8 cellular contexts compared by ENCODE assay signal in the genomic region with DNA sequence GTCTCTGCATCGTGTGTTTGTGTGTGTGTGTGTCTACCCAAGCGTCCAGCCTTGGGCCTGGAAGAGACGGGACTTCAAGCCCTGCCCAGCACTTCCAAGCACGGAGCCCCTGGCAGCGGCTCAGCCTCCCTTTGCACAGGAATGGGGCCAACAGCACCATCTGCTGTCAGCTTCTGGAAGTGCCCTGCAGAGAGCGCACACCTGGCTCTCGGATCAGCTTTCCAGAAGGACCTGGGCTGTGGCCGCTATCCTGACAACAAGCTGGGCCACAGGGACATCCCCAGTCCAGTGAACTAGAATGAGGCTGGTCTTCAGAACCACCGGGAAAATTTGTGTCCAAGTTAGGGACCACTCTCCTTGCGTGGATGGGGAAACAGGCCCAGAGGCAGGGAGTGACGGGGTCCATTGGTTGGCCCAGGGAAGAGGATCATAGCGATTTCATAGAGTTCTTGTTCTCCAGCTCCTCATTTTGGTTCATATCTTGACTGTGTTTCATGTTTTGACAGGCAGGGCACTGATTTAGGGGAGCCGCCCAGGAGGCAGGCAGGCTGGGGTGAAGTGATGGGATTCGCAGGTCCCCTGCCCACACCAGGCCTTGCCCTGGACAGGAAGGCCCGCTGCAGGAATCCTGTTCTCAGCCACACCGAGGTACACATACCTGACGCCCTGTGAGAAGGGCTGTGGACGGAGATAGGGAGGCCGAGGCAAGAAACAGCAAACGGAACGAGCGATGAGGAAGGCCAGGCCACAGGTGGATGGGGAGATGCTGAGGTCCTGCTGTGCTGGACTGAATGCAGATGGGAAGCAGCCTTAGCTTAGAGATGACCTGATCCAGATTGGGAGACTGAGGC. TPM values are rescaled to one million over a fixed set of nuclear protein-coding genes. Genes with fewer than 3 reads are reported as not detected.
DNase-seq lines count a peak whose midpoint lies in the region; ATAC-seq, FAIRE-seq and TF ChIP-seq lines count a peak whose summit lies in the region.

No MANE protein-coding gene starts in this region.

- H3K9me3 ChIP-seq in astrocyte (ENCODE audit: insufficient read depth, low read depth, low read length) (no peaks in the 10 kb centered on the region), hepatocyte (ENCODE audit: low read depth) (no peaks in the 10 kb centered on the region)

- H3K4me3 ChIP-seq in astrocyte (ENCODE audit: insufficient read depth, low read depth, low read length): no peak overlapping the region
- H3K4me3 ChIP-seq in hepatocyte: no peak overlapping the region
- H3K4me3 ChIP-seq in skeletal muscle cell (ENCODE audit: low read depth, low read length): no peak overlapping the region

- H4K20me1 ChIP-seq in astrocyte (ENCODE audit: insufficient read depth, low read length): no peaks in the 10 kb centered on the region
- no peaks in the 10 kb centered on the region for H4K20me1 ChIP-seq in hepatocyte (ENCODE audit: insufficient read depth, poor library complexity, severe bottlenecking)

- H3K27ac ChIP-seq in astrocyte (ENCODE audit: low read depth, low read length): no peak overlapping the region
- no peak overlapping the region for H3K27ac ChIP-seq in hepatocyte

- H3K27me3 ChIP-seq in astrocyte (ENCODE audit: insufficient read depth, low read length) (peaks cover 20% of the 10 kb centered on the region), hepatocyte (peaks cover 20% of the 10 kb centered on the region)

- FAIRE-seq in astrocyte (lab: Jason Lieb, UNC): no peak

- H3K4me1 Mint-ChIP-seq in astrocyte (ENCODE audit: low read depth, unreplicated experiment): peaks cover 4% of the 10 kb centered on the region

- H3K36me3 ChIP-seq in astrocyte (ENCODE audit: insufficient read depth, low read length) (no peaks in the 10 kb centered on the region), hepatocyte (replicated peaks; ENCODE audit: insufficient read depth, low read depth) (no peaks in the 10 kb centered on the region)

- WGBS in hepatocyte (ENCODE audit: low lambda C conversion rate, missing lambda C conversion rate): 50% methylated on average over 21 of the region's 22 CpGs

- H3K4me1 ChIP-seq in astrocyte (ENCODE audit: insufficient read depth, low read length) (no peaks in the 10 kb centered on the region), hepatocyte (ENCODE audit: insufficient read depth) (no peaks in the 10 kb centered on the region)

- H2AFZ ChIP-seq in astrocyte (ENCODE audit: low read depth, low read length) (no peak overlapping the region), hepatocyte (no peak overlapping the region)

- H3K9me3 Mint-ChIP-seq in astrocyte (ENCODE audit: unreplicated experiment): no peaks in the 10 kb centered on the region

- no peak overlapping the region for H3K9ac ChIP-seq in astrocyte (ENCODE audit: low read length)

- no peak for ATAC-seq in HG02763 (IDR thresholded peaks at IDR 0.05; ENCODE audit: unreplicated experiment)
- no peak for ATAC-seq in HG03108 (IDR thresholded peaks at IDR 0.05; ENCODE audit: unreplicated experiment)

- H3K36me3 Mint-ChIP-seq in astrocyte (ENCODE audit: low read depth, unreplicated experiment): peaks cover 3% of the 10 kb centered on the region

- no peaks in the 10 kb centered on the region for H3K9me2 ChIP-seq in hepatocyte (replicated peaks; ENCODE audit: insufficient read depth)

- H3K79me2 ChIP-seq in astrocyte (ENCODE audit: insufficient read depth, low read length) (no peaks in the 10 kb centered on the region), hepatocyte (no peaks in the 10 kb centered on the region)

- DNase-seq in GM03348 (ENCODE audit: low spot score) (peak; percentile 92), NCI-H1105 (lab: John Stamatoyannopoulos, UW) (peak; percentile 61), T-helper 2 cell (peak in 4 of 5 experiments; percentile 14 to 39 (median 26)), astrocyte (ENCODE audit: low read depth) (peak; percentile 26), hepatocyte (ENCODE audit: low spot score) (peak; percentile 90), skeletal muscle cell (ENCODE audit: low read depth) (peak; percentile 12)

- peaks cover 60% of the 10 kb centered on the region for H3K27me3 Mint-ChIP-seq in astrocyte (ENCODE audit: low read depth, unreplicated experiment)

- TF ChIP-seq CTCF in astrocyte (IDR thresholded peaks at IDR 0.05; ENCODE audit: insufficient read depth, low read depth, low read length): peak; percentile 80
- TF ChIP-seq CTCF in hepatocyte (IDR thresholded peaks at IDR 0.05; ENCODE audit: poor library complexity): peak; percentile 96

- H3K4me3 Mint-ChIP-seq in astrocyte (ENCODE audit: unreplicated experiment): no peak overlapping the region

- H3K27ac Mint-ChIP-seq in astrocyte (ENCODE audit: unreplicated experiment): no peak overlapping the region

- H3K4me2 ChIP-seq in astrocyte (ENCODE audit: low read length) (no peak overlapping the region), hepatocyte (no peak overlapping the region)

RNA-seq across cellular contexts. Expression of a gene that starts 38.4 kb away (rescaled TPM):
- total RNA-seq in astrocyte: not detected in 2 replicates
- total RNA-seq in hepatocyte: not detected in 2 replicates
- polyA plus RNA-seq in hepatocyte: not detected in 2 replicates

Comparison
In these comparisons a context has a peak if more than half of its experiments do, and no peak if none do; other contexts are left out.
1. DNase-seq: peak in every context shown above with its lines; median percentile 92 in GM03348; 90 in hepatocyte; 61 in NCI-H1105; 26 in astrocyte; 26 in T-helper 2 cell; 12 in skeletal muscle cell.